In the genomic region with DNA sequence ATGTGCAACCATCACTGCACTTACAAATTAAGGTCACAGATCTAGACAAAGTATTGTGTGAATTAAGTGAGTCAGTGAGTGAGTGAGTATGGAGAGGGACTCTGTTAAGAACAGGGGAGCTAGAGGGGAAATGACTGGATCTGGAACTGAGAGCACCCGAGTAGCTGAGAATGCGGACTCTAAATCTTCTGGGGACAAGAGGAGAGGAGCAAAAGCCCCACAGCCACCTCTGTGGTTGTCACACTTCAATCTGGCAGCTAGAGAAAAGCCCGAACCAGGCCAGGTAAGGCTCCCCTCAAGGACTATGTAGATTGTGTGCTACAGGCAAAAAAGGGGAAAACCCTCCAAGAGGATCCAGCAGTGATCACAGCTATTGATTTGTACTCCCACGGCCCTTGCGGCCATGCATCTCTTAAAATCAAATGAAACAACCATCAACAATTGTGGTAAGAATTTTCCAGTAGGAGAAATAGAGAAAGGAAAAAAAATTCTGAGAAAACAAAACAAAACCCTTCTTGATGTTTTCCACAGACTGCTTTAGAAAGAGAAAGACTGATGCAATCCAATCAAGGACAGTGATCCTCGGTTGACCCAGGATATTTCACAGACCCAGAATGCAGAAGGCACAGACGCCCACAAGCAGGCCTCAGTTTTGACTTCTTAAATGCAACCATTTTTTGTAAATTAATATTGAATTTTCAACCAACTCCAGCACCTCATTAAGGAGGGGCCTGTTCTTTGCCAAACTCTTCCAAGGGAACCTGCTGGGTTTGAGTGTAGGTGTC, we compare ENCODE assay signal across 13 cellular contexts.
DNase-seq lines count a peak whose midpoint lies in the region; ATAC-seq and TF ChIP-seq lines count a peak whose summit lies in the region.
"Had no signal": no experiment of that assay in that cellular context is flagged by ENCODE, and none has a peak within 500 bp of the region (broad histone marks: within the 10 kb centered on the region; RNA-seq: fewer than 3 reads in every experiment).

No MANE protein-coding gene starts in this region.

- no peak overlapping the region for H3K4me2 ChIP-seq in hepatocyte

- no peaks in the 10 kb centered on the region for H3K27me3 Mint-ChIP-seq in activated naive CD4-positive, alpha-beta T cell treated with anti-CD3 and anti-CD28 coated beads for 36 hours (ENCODE audit: low read depth)
- H3K27me3 Mint-ChIP-seq in T-helper 2 cell treated with Interferon-gamma antibody and Interleukin-4, amounts not matched to agents 5 μg/mL and 100 μg/mL, for 36 hours (ENCODE audit: low read depth): no peaks in the 10 kb centered on the region
- H3K27me3 Mint-ChIP-seq in stimulated activated memory B cell treated with anti-CD40 and anti-IgM and Interleukin-4, amounts not matched to agents 10 μg/mL and 1 μg/mL and 100 μg/mL, for 72 hours: no peaks in the 10 kb centered on the region
- H3K27me3 Mint-ChIP-seq: central memory CD8-positive, alpha-beta T cell; stimulated activated naive B cell treated with anti-CD40 and anti-IgM and Interleukin-4, amounts not matched to agents 10 μg/mL and 1 μg/mL and 100 μg/mL, for 72 hours had no signal

- CTCF ChIA-PET in activated naive CD4-positive, alpha-beta T cell treated with anti-CD3 and anti-CD28 coated beads for 36 hours (lab: Charles Lee): no interaction called here

- no peaks in the 10 kb centered on the region for H4K20me1 ChIP-seq in hepatocyte (ENCODE audit: insufficient read depth, poor library complexity, severe bottlenecking)

- peaks cover 4% of the 10 kb centered on the region for H3K9me3 ChIP-seq in hepatocyte (ENCODE audit: low read depth)
- no peaks in the 10 kb centered on the region for H3K9me3 ChIP-seq in spleen
- H3K9me3 ChIP-seq: BE2C, mucosa of descending colon had no signal

- H3K27me3 ChIP-seq in hepatocyte: no peaks in the 10 kb centered on the region
- H3K27me3 ChIP-seq in spleen (replicated peaks in 1 of 7): no peaks in the 10 kb centered on the region
- H3K27me3 ChIP-seq: BE2C had no signal

- intact Hi-C loops in activated naive CD4-positive, alpha-beta T cell treated with anti-CD3 and anti-CD28 coated beads for 36 hours (cut with micrococcal nuclease): no loop called here
- intact Hi-C loops in spleen (cut with DNase I; ENCODE audit: low total_unique reads): no loop called here

- H3K9me2 ChIP-seq in hepatocyte (replicated peaks; ENCODE audit: insufficient read depth): no peaks in the 10 kb centered on the region

- no peak overlapping the region for H3K27ac Mint-ChIP-seq in activated naive CD4-positive, alpha-beta T cell treated with anti-CD3 and anti-CD28 coated beads for 36 hours
- no peak overlapping the region for H3K27ac Mint-ChIP-seq in T-helper 2 cell treated with Interferon-gamma antibody and Interleukin-4, amounts not matched to agents 5 μg/mL and 100 μg/mL, for 36 hours
- H3K27ac Mint-ChIP-seq in stimulated activated memory B cell treated with anti-CD40 and anti-IgM and Interleukin-4, amounts not matched to agents 10 μg/mL and 1 μg/mL and 100 μg/mL, for 72 hours: no peak overlapping the region
- H3K27ac Mint-ChIP-seq: stimulated activated naive B cell treated with anti-CD40 and anti-IgM and Interleukin-4, amounts not matched to agents 10 μg/mL and 1 μg/mL and 100 μg/mL, for 72 hours had no signal

- WGBS in hepatocyte (ENCODE audit: low lambda C conversion rate, missing lambda C conversion rate): 75% methylated on average over 7 of the region's 7 CpGs
- WGBS in spleen, 5 donors: 64 to 80% (median 76%) methylated on average over 7 of the region's 7 CpGs

- H3K9me3 Mint-ChIP-seq in activated naive CD4-positive, alpha-beta T cell treated with anti-CD3 and anti-CD28 coated beads for 36 hours: peaks cover 4% of the 10 kb centered on the region
- H3K9me3 Mint-ChIP-seq in T-helper 2 cell treated with Interferon-gamma antibody and Interleukin-4, amounts not matched to agents 5 μg/mL and 100 μg/mL, for 36 hours: no peaks in the 10 kb centered on the region
- peaks cover 1% of the 10 kb centered on the region for H3K9me3 Mint-ChIP-seq in stimulated activated memory B cell treated with anti-CD40 and anti-IgM and Interleukin-4, amounts not matched to agents 10 μg/mL and 1 μg/mL and 100 μg/mL, for 72 hours
- H3K9me3 Mint-ChIP-seq: central memory CD8-positive, alpha-beta T cell had no signal

- peak; percentile 11 for DNase-seq in activated naive CD4-positive, alpha-beta T cell treated with anti-CD3 and anti-CD28 coated beads for 36 hours
- no peak for DNase-seq in activated naive CD4-positive, alpha-beta T cell treated with anti-CD3 and anti-CD28 coated beads, Interleukin-2, amount 50 U/mL, for 16 hours
- DNase-seq in T-helper 2 cell treated with Interferon-gamma antibody and Interleukin-4, amounts not matched to agents 5 μg/mL and 100 μg/mL, for 36 hours (ENCODE audit: low spot score): peak; percentile 17
- DNase-seq in hepatocyte (ENCODE audit: low spot score) (no peak), spleen (no peak), pons (ENCODE audit: low spot score) (no peak)
- DNase-seq: BE2C; mucosa of descending colon; NCI-H510A; stimulated activated naive B cell treated with anti-CD40 and anti-IgM and Interleukin-4, amounts not matched to agents 10 μg/mL and 1 μg/mL and 100 μg/mL, for 72 hours had no signal

- ATAC-seq in HG02571 (IDR thresholded peaks at IDR 0.05; ENCODE audit: unreplicated experiment): peak; percentile 96
- peak; percentile 79 for ATAC-seq in stimulated activated memory B cell treated with anti-CD40 and anti-IgM and Interleukin-4, amounts not matched to agents 10 μg/mL and 1 μg/mL and 100 μg/mL, for 72 hours
- ATAC-seq: mucosa of descending colon had no signal

- H2AFZ ChIP-seq in hepatocyte: no peak overlapping the region

- H3K4me3 Mint-ChIP-seq in activated naive CD4-positive, alpha-beta T cell treated with anti-CD3 and anti-CD28 coated beads for 36 hours: no peak overlapping the region
- no peak overlapping the region for H3K4me3 Mint-ChIP-seq in T-helper 2 cell treated with Interferon-gamma antibody and Interleukin-4, amounts not matched to agents 5 μg/mL and 100 μg/mL, for 36 hours
- H3K4me3 Mint-ChIP-seq in stimulated activated memory B cell treated with anti-CD40 and anti-IgM and Interleukin-4, amounts not matched to agents 10 μg/mL and 1 μg/mL and 100 μg/mL, for 72 hours: no peak overlapping the region
- H3K4me3 Mint-ChIP-seq: central memory CD8-positive, alpha-beta T cell; stimulated activated naive B cell treated with anti-CD40 and anti-IgM and Interleukin-4, amounts not matched to agents 10 μg/mL and 1 μg/mL and 100 μg/mL, for 72 hours had no signal

- H3K36me3 Mint-ChIP-seq in activated naive CD4-positive, alpha-beta T cell treated with anti-CD3 and anti-CD28 coated beads for 36 hours (ENCODE audit: low read depth): peaks cover 3% of the 10 kb centered on the region
- no peaks in the 10 kb centered on the region for H3K36me3 Mint-ChIP-seq in T-helper 2 cell treated with Interferon-gamma antibody and Interleukin-4, amounts not matched to agents 5 μg/mL and 100 μg/mL, for 36 hours (ENCODE audit: low read depth)
- peaks cover 11% of the 10 kb centered on the region for H3K36me3 Mint-ChIP-seq in stimulated activated memory B cell treated with anti-CD40 and anti-IgM and Interleukin-4, amounts not matched to agents 10 μg/mL and 1 μg/mL and 100 μg/mL, for 72 hours

- H3K36me3 ChIP-seq in hepatocyte (replicated peaks; ENCODE audit: insufficient read depth, low read depth) (no peaks in the 10 kb centered on the region), spleen (no peaks in the 10 kb centered on the region)
- H3K36me3 ChIP-seq: BE2C had no signal

- TF ChIP-seq CTCF in hepatocyte (IDR thresholded peaks at IDR 0.05; ENCODE audit: poor library complexity): no peak
- no peak for TF ChIP-seq CTCF in spleen (IDR thresholded peaks at IDR 0.05 in 8 of 11, conservative IDR thresholded peaks at IDR 0.05 in 3 of 11)

- H3K27ac ChIP-seq in hepatocyte (no peak overlapping the region), spleen (no peak overlapping the region)

- H3K4me1 ChIP-seq in hepatocyte (ENCODE audit: insufficient read depth) (no peaks in the 10 kb centered on the region), spleen (no peaks in the 10 kb centered on the region)
- H3K4me1 ChIP-seq: BE2C had no signal

- H3K79me2 ChIP-seq in hepatocyte: no peaks in the 10 kb centered on the region

- H3K4me3 ChIP-seq in hepatocyte (no peak overlapping the region), spleen (no peak overlapping the region)
- H3K4me3 ChIP-seq: mucosa of descending colon had no signal

- no peak for TF ChIP-seq POLR2A in spleen (IDR thresholded peaks at IDR 0.05)

- peaks cover 4% of the 10 kb centered on the region for H3K4me1 Mint-ChIP-seq in activated naive CD4-positive, alpha-beta T cell treated with anti-CD3 and anti-CD28 coated beads for 36 hours (ENCODE audit: low read depth)
- peaks cover 2% of the 10 kb centered on the region for H3K4me1 Mint-ChIP-seq in T-helper 2 cell treated with Interferon-gamma antibody and Interleukin-4, amounts not matched to agents 5 μg/mL and 100 μg/mL, for 36 hours (ENCODE audit: low read depth)
- peaks cover 25% of the 10 kb centered on the region for H3K4me1 Mint-ChIP-seq in stimulated activated memory B cell treated with anti-CD40 and anti-IgM and Interleukin-4, amounts not matched to agents 10 μg/mL and 1 μg/mL and 100 μg/mL, for 72 hours
- H3K4me1 Mint-ChIP-seq: central memory CD8-positive, alpha-beta T cell had no signal

Comparison
In these comparisons a context has a peak if more than half of its experiments do, and no peak if none do; other contexts are left out.
1. DNase-seq: peak in activated naive CD4-positive, alpha-beta T cell treated with anti-CD3 and anti-CD28 coated beads for 36 hours (single experiment) and T-helper 2 cell treated with Interferon-gamma antibody and Interleukin-4, amounts not matched to agents 5 μg/mL and 100 μg/mL, for 36 hours (single experiment); none in activated naive CD4-positive, alpha-beta T cell treated with anti-CD3 and anti-CD28 coated beads, Interleukin-2, amount 50 U/mL, for 16 hours (single experiment), hepatocyte (single experiment), spleen (single experiment) and pons (single experiment).